8 cellular contexts compared by ENCODE assay signal in genomic region chr7:64890273-64890672, GRCh38. TPM values are rescaled to one million over a fixed set of nuclear protein-coding genes. Genes with fewer than 3 reads are reported as not detected.
A peak's percentile ranks its signal among the peaks of the same experiment; 100 is the strongest.
DNase-seq lines count a peak whose midpoint lies in the region; FAIRE-seq and TF ChIP-seq lines count a peak whose summit lies in the region.
"Not testable (repeated sequence)": the region's sequence is repeated elsewhere in the genome, so short reads cannot be mapped to it uniquely, and the experiment has no call there.

No MANE protein-coding gene starts in this region.

- peak; percentile 84 for FAIRE-seq in bronchial epithelial cell (lab: Jason Lieb, UNC)

- H4K91ac ChIP-seq in neuronal stem cell (ENCODE audit: low read depth, low read length, poor library complexity): not testable (repeated sequence)

- H2BK12ac ChIP-seq in neuronal stem cell (ENCODE audit: low read length): not testable (repeated sequence)

- DNase-seq in CD8-positive, alpha-beta memory T cell; RWPE1 (ENCODE audit: low spot score); bronchial epithelial cell (ENCODE audit: low read depth); neuronal stem cell (ENCODE audit: low spot score): not testable (repeated sequence)
- peak; percentile 43 for DNase-seq in activated CD8-positive, alpha-beta memory T cell treated with anti-CD3 and anti-CD28 coated beads, Interleukin-2, amount 50 U/mL, for 48 hours
- DNase-seq in islet precursor cell: peak; percentile 23
- peak; percentile 44 for DNase-seq in type B pancreatic cell (ENCODE audit: extremely low spot score, unreplicated experiment)

- H3K23ac ChIP-seq in neuronal stem cell (ENCODE audit: low read depth, low read length, poor library complexity): not testable (repeated sequence)

- H3K4me1 ChIP-seq in CD8-positive, alpha-beta memory T cell (ENCODE audit: insufficient read depth, low read length): not testable (repeated sequence)
- H3K4me1 ChIP-seq in esophagus (ENCODE audit: control insufficient read depth in 2 of 2, insufficient read depth in 2 of 2, low read length in 1 of 2) (peaks cover 0 to 24% of the 10 kb centered on the region in 2 donors), neuronal stem cell (ENCODE audit: control insufficient read depth in 2 of 2, insufficient read depth in 1 of 2, low read depth in 1 of 2, low read length in 2 of 2) (peaks cover 6 to 13% of the 10 kb centered on the region in 2 donors)

- 50 to 57% methylated on average over 3 of the region's 3 CpGs for WGBS in esophagus, 2 donors
- no CpG with 5 or more reads among the region's 3 CpGs for WGBS in neuronal stem cell (ENCODE audit: extremely low coverage in 2 of 2, insufficient read length in 2 of 2, insufficient replicate concordance in 1 of 2), 2 donors

- H2BK5ac ChIP-seq in neuronal stem cell (ENCODE audit: low read length): not testable (repeated sequence)

- H3K27ac Mint-ChIP-seq in CD8-positive, alpha-beta memory T cell; type B pancreatic cell: not testable (repeated sequence)

- H3K4me1 Mint-ChIP-seq in CD8-positive, alpha-beta memory T cell: peaks cover 10 to 23% (median 11%) of the 10 kb centered on the region in 3 donors
- not testable (repeated sequence) for H3K4me1 Mint-ChIP-seq in type B pancreatic cell (ENCODE audit: unreplicated experiment)

- H3K9ac ChIP-seq in neuronal stem cell (ENCODE audit: low read depth, low read length, poor library complexity): not testable (repeated sequence)

- not testable (repeated sequence) for H3K4me2 ChIP-seq in neuronal stem cell (ENCODE audit: insufficient read depth, low read length, poor library complexity, severe bottlenecking)

- not testable (repeated sequence) for H3K4me3 ChIP-seq in CD8-positive, alpha-beta memory T cell (ENCODE audit: low read length); bronchial epithelial cell (ENCODE audit: low read depth, low read length); esophagus (ENCODE audit: low read depth in 1 of 2, low read length in 2 of 2); neuronal stem cell (ENCODE audit: low read length in 2 of 2)

- H3K79me1 ChIP-seq in neuronal stem cell (ENCODE audit: low read depth, low read length): not testable (repeated sequence)

- not testable (repeated sequence) for H3K14ac ChIP-seq in neuronal stem cell (ENCODE audit: low read length)

- peak overlapping the region in 4 of 7 donors; percentile 25 to 82 (median 54) for H3K4me3 Mint-ChIP-seq in CD8-positive, alpha-beta memory T cell
- H3K4me3 Mint-ChIP-seq in type B pancreatic cell: not testable (repeated sequence)

- not testable (repeated sequence) for H3K36me3 ChIP-seq in CD8-positive, alpha-beta memory T cell (ENCODE audit: insufficient read depth, low read length); bronchial epithelial cell (ENCODE audit: control insufficient read depth, insufficient read depth, low read length); esophagus (ENCODE audit: control insufficient read depth in 2 of 2, insufficient read depth in 2 of 2, low read length in 1 of 2); neuronal stem cell (replicated peaks in 1 of 2; ENCODE audit: control insufficient read depth in 2 of 2, insufficient read depth in 2 of 2, low read length in 2 of 2)

- not testable (repeated sequence) for H3K18ac ChIP-seq in neuronal stem cell (ENCODE audit: low read length)

- H4K8ac ChIP-seq in neuronal stem cell (ENCODE audit: low read depth, low read length): not testable (repeated sequence)

- not testable (repeated sequence) for H3K27me3 ChIP-seq in CD8-positive, alpha-beta memory T cell (ENCODE audit: insufficient read depth, low read length, poor library complexity, severe bottlenecking); bronchial epithelial cell (ENCODE audit: control insufficient read depth, insufficient read depth, low read length); esophagus (ENCODE audit: control insufficient read depth in 1 of 2, insufficient read depth in 2 of 2, low read length in 2 of 2)
- H3K27me3 ChIP-seq in neuronal stem cell (ENCODE audit: control insufficient read depth in 3 of 3, insufficient read depth in 3 of 3, low read depth in 1 of 3, low read length in 3 of 3): peaks cover 5 to 63% (median 36%) of the 10 kb centered on the region in 3 experiments

- peaks cover 44 to 45% of the 10 kb centered on the region in 2 donors for H3K27me3 Mint-ChIP-seq in CD8-positive, alpha-beta memory T cell
- peaks cover 75% of the 10 kb centered on the region for H3K27me3 Mint-ChIP-seq in type B pancreatic cell

- H3K27ac ChIP-seq in CD8-positive, alpha-beta memory T cell (ENCODE audit: low read depth, low read length); neuronal stem cell (replicated peaks; ENCODE audit: low read length): not testable (repeated sequence)
- H3K27ac ChIP-seq in RWPE1 (peak overlapping the region; percentile 99), esophagus (ENCODE audit: low read depth in 2 of 2, low read length in 1 of 2) (peak overlapping the region; percentile 75 to 91)

- not testable (repeated sequence) for H2AK5ac ChIP-seq in neuronal stem cell (ENCODE audit: low read depth, low read length)

- CTCF ChIA-PET in CD8-positive, alpha-beta memory T cell (lab: Charles Lee): not testable (repeated sequence)
- CTCF ChIA-PET in RWPE1 (lab: Yijun Ruan, JAX): interaction anchor here (0.8 kb wide), 1 partner anchor 10 kb away, joined by 3 read pairs; no protein-coding TSS in a partner anchor

- not testable (repeated sequence) for H3K36me3 Mint-ChIP-seq in CD8-positive, alpha-beta memory T cell; type B pancreatic cell

- H3K4ac ChIP-seq in neuronal stem cell (ENCODE audit: low read length): not testable (repeated sequence)

- H3K9me3 ChIP-seq in CD8-positive, alpha-beta memory T cell (ENCODE audit: low read length); esophagus (ENCODE audit: control insufficient read depth in 2 of 2, insufficient read depth in 1 of 2, low read depth in 1 of 2, low read length in 1 of 2); neuronal stem cell (replicated peaks in 1 of 2; ENCODE audit: control insufficient read depth in 2 of 2, insufficient read depth in 1 of 2, low read depth in 1 of 2, low read length in 2 of 2): not testable (repeated sequence)

- POLR2A ChIA-PET in CD8-positive, alpha-beta memory T cell (lab: Charles Lee); RWPE1 (lab: Yijun Ruan, JAX; ENCODE audit: low non-redundant PET): not testable (repeated sequence)

- not testable (repeated sequence) for H2BK120ac ChIP-seq in neuronal stem cell (ENCODE audit: low read depth, low read length)

- H2BK15ac ChIP-seq in neuronal stem cell (ENCODE audit: low read length): not testable (repeated sequence)

- not testable (repeated sequence) for H3K9me3 Mint-ChIP-seq in CD8-positive, alpha-beta memory T cell; type B pancreatic cell

- TF ChIP-seq CTCF in RWPE1 (conservative IDR thresholded peaks at IDR 0.05; ENCODE audit: low read depth); bronchial epithelial cell (IDR thresholded peaks at IDR 0.05; ENCODE audit: insufficient read depth, low read length, severe bottlenecking); type B pancreatic cell (conservative IDR thresholded peaks at IDR 0.05): not testable (repeated sequence)

- H2AFZ ChIP-seq in neuronal stem cell (ENCODE audit: low read length): peak overlapping the region; percentile 93

RNA-seq across cellular contexts. Expression of gene ZNF273, which starts 12.8 kb away (rescaled TPM):
- total RNA-seq in CD8-positive, alpha-beta memory T cell: 1 to 10 TPM; 6.8 to 7.1 TPM
- polyA plus RNA-seq in CD8-positive, alpha-beta memory T cell: 3.1 TPM
- 2.6 and 3.1 TPM in 2 replicates for total RNA-seq in bronchial epithelial cell
- polyA plus RNA-seq in esophagus: 10 to 100 TPM in 1 of 2 donors, 1 to 10 TPM in 1; 5.8 to 24.5 TPM
- 13.8 TPM for polyA plus RNA-seq in neuronal stem cell (2013, experiment 1 of 2)
- 14.3 TPM for polyA plus RNA-seq in neuronal stem cell (2013, experiment 2 of 2)
- 6.2 and 9.3 TPM in 2 replicates for total RNA-seq in type B pancreatic cell (ENCODE audit: low replicate concordance)
